Comparison of ENCODE assay signal across 26 cellular contexts in genomic region chr11:121326230-121326629, GRCh38.
"Had no signal": no experiment of that assay in that cellular context is flagged by ENCODE, and none has a peak within 500 bp of the region (broad histone marks: within the 10 kb centered on the region; RNA-seq: fewer than 3 reads in every experiment).

No MANE protein-coding gene starts in this region.

- DNase-seq: Karpas-422; KBM-7; MG63; NCI-H1092; NCI-H1105 treated with DMSO at 0.1 percent for 48 hours; NCI-H1417 treated with DMSO at 0.1 percent for 48 hours; NCI-H146; NCI-H1694 treated with DMSO at 0.1 percent for 48 hours; NCI-H1930; NCI-H2081; NCI-H2171; NCI-H226; NCI-H446; NCI-H510A; NCI-H524 treated with DMSO at 0.1 percent for 48 hours; NCI-H69; NCI-H774; NK-92 treated with Interleukin-12 subunit alpha and Interleukin-12 subunit beta, amount 100 ng/mL, for 24 hours; PC-3; SHP77; SK-N-SH; SW 1271; T-cell had no signal

- H3K4me2 ChIP-seq: SK-N-SH had no signal

- H3K27ac ChIP-seq: HL-60, RWPE1 had no signal

- H3K9ac ChIP-seq: SK-N-SH had no signal

- H3K9me3 ChIP-seq: MG63, SK-N-SH had no signal

- H3K36me3 ChIP-seq: MG63 had no signal

- H3K27me3 ChIP-seq: MG63 had no signal

- ATAC-seq: Panc1, PC-3, T-cell had no signal

- H3K4me3 ChIP-seq: MG63 had no signal
